Comparison of ENCODE assay signal across 1 cellular context in the genomic region with DNA sequence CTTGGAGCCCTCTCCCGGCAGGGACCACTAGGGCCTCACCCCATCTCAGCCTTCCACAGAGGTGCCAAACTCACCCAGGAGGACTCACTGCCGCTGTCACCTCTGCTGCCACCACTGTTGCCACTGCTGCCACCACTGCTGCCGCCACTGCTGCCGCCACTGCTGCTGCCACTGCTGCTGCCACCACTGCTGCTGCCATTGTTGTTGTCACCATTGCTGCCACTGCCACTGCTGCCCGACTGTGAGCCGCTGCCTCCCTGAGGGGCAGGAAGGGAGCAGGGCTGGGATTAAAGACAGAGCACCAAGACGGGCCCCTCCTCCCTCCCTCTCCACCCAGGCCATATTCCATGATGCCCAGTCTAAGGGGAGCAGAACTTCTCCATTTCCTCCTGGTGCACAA.
TF ChIP-seq lines count a peak whose summit lies in the region.

No MANE protein-coding gene starts in this region.

TF ChIP-seq in H1, 55 proteins besides CTCF, POLR2A, EP300 and RAD21:
- TF ChIP-seq YY1 (IDR thresholded peaks at IDR 0.05; ENCODE audit: low read depth, low read length) (no peak), EGR1 (IDR thresholded peaks at IDR 0.05; ENCODE audit: borderline replicate concordance, low read depth, low read length) (0 out of 2 replicates have a peak, but pooled peaks have one; percentile 7), SRF (IDR thresholded peaks at IDR 0.05; ENCODE audit: low read depth, low read length) (no peak)
